ENCODE assay signal across 9 cellular contexts in the genomic region with DNA sequence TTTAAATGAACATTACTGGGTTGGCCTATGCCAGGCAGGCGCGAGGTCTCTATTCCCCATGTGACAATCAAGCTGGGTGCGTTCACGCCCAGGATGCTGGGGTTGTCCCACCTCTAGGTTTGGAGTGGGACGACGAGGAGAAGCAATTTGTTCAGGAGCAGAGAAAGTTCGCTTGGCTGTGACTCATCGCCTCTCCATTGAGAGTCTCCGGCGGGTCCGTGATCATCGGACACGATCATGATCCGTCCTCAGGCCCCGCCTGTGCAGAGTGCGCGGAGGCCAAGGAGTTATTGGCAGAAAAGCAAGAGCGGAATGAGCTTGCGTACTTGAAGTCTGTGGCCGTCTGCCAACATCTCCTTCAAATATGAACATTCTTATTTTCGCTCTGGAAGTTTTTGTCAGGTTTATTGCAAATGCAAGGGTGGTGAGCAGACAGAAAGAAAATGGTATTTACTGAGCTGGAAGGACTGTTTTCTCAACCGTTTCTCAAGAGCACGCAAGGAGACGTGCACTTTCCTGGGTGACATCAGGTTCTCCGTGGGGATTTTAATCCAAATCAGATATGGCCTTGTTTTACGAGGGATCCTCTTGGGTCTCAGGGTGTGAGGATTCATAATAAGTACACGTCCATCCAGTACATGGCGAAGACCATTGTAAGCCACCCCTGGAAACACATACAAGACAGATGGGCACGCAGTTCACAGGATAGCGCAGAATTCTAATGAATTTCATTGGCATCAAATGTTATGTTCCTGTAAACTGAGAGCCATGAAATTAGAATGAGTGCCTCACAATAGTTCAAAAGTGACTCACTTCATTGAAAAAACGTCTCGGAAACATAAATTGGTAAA.
DNase-seq lines count a peak whose midpoint lies in the region; ATAC-seq, FAIRE-seq and TF ChIP-seq lines count a peak whose summit lies in the region.
"Had no signal": no experiment of that assay in that cellular context is flagged by ENCODE, and none has a peak within 500 bp of the region (broad histone marks: within the 10 kb centered on the region; RNA-seq: fewer than 3 reads in every experiment).

No MANE protein-coding gene starts in this region.

- intact Hi-C loops in K562 (cut with micrococcal nuclease) (no loop called here), left colon (cut with DNase I, micrococcal nuclease) (no loop called here)

- H3K4me3 ChIP-seq in K562 (no peak overlapping the region), upper lobe of left lung (peak overlapping the region in 3 of 4 donors; percentile 11 to 30 (median 23))

- H3K36me3 ChIP-seq in K562 (ENCODE audit: control insufficient read depth, insufficient read depth, low read length) (no peaks in the 10 kb centered on the region), upper lobe of left lung (no peaks in the 10 kb centered on the region)

- POLR2A ChIA-PET in K562 (lab: Yijun Ruan, JAX): interaction anchor here (0.7 kb wide), 1 partner anchor 29 kb away, joined by 5 read pairs; no protein-coding TSS in a partner anchor

- no peak overlapping the region for H2AFZ ChIP-seq in K562 (ENCODE audit: low read depth, low read length)

- H3K9me3 ChIP-seq in K562 (replicated peaks; ENCODE audit: control insufficient read depth, insufficient read depth, low read depth, low read length) (no peaks in the 10 kb centered on the region), upper lobe of left lung (no peaks in the 10 kb centered on the region)

- TF ChIP-seq CTCF in K562 (IDR thresholded peaks at IDR 0.05 in 2 of 3, conservative IDR thresholded peaks at IDR 0.05 in 1 of 3; ENCODE audit: insufficient read depth in 2 of 3, low read depth in 1 of 3, low read length in 3 of 3) (no peak), upper lobe of left lung (IDR thresholded peaks at IDR 0.05) (no peak), nephron progenitor cell (IDR thresholded peaks at IDR 0.05) (no peak)

- peaks cover 9% of the 10 kb centered on the region; the same call in 1 of the 2 replicates for H4K20me1 ChIP-seq in K562 (replicated peaks; ENCODE audit: control insufficient read depth, insufficient read depth, low read length)

- FAIRE-seq in HTR-8/SVneo (lab: Jason Lieb, UNC): peak; percentile 84
- FAIRE-seq in K562 (lab: Jason Lieb, UNC): peak; percentile 40
- FAIRE-seq: islet of Langerhans had no signal

- no peak overlapping the region for H3K4me3 Mint-ChIP-seq in nephron progenitor cell
- H3K4me3 Mint-ChIP-seq: WTC11 had no signal

- H3K79me2 ChIP-seq in K562 (ENCODE audit: control insufficient read depth, insufficient read depth, low read length): no peaks in the 10 kb centered on the region

- H3K27ac ChIP-seq in K562 (ENCODE audit: extremely low read depth, low read depth, low read length): no peak overlapping the region
- peak overlapping the region; percentile 85 to 93 (median 90) for H3K27ac ChIP-seq in upper lobe of left lung

- peak; percentile 91 for DNase-seq in HTR-8/SVneo (ENCODE audit: insufficient read length, low spot score)
- DNase-seq in K562 (ENCODE audit: extremely low read depth in 1 of 4, low spot score in 3 of 4): peak in 2 of 4 experiments; percentile 32 to 33
- DNase-seq in left colon: peak; percentile 61 to 65
- DNase-seq in upper lobe of left lung: peak; percentile 56 to 88
- no peak for DNase-seq in T-helper 2 cell
- DNase-seq in nephron progenitor cell: no peak

- H3K4me1 ChIP-seq in K562 (replicated peaks in 1 of 2; ENCODE audit: control insufficient read depth in 2 of 2, insufficient read depth in 2 of 2, low read length in 2 of 2) (peaks cover 0 to 5% of the 10 kb centered on the region in 2 experiments; a peak in 2 of 5 replicates), upper lobe of left lung (peaks cover 19 to 37% (median 34%) of the 10 kb centered on the region in 4 donors)

- H3K36me3 Mint-ChIP-seq in nephron progenitor cell (ENCODE audit: low read depth): no peaks in the 10 kb centered on the region
- H3K36me3 Mint-ChIP-seq: WTC11 had no signal

- in situ Hi-C loops in K562 (cut with MboI): no loop called here

- H3K9me3 Mint-ChIP-seq in nephron progenitor cell: no peaks in the 10 kb centered on the region
- H3K9me3 Mint-ChIP-seq: WTC11 had no signal

- CTCF ChIA-PET in K562 (lab: Yijun Ruan, JAX; ENCODE audit: low intra/inter-chr PET ratio): no interaction called here

- ATAC-seq in K562 (peak; percentile 68; the same call in 2 of the 3 replicates), left colon (peak; percentile 89), upper lobe of left lung (ENCODE audit: low FRiP score in 2 of 2) (peak; percentile 88 to 89), HG02885 (IDR thresholded peaks at IDR 0.05; ENCODE audit: poor library complexity, unreplicated experiment) (no peak)
- ATAC-seq: WTC11 had no signal

- H3K27ac Mint-ChIP-seq in nephron progenitor cell: no peak overlapping the region
- H3K27ac Mint-ChIP-seq: WTC11 had no signal

- peaks cover 15% of the 10 kb centered on the region for H3K27me3 Mint-ChIP-seq in nephron progenitor cell (ENCODE audit: low read depth, poor library complexity)

- no peak for TF ChIP-seq EP300 in K562 (IDR thresholded peaks at IDR 0.05; ENCODE audit: low read length)
- TF ChIP-seq EP300 in upper lobe of left lung (IDR thresholded peaks at IDR 0.05): peak in 1 of 4 donors; percentile 52

- no peaks in the 10 kb centered on the region for H3K9me1 ChIP-seq in K562 (ENCODE audit: control insufficient read depth, insufficient read depth, low read length)

- H3K4me1 Mint-ChIP-seq in nephron progenitor cell: peaks cover 42% of the 10 kb centered on the region
- H3K4me1 Mint-ChIP-seq: WTC11 had no signal

- BruUV-seq in K562 (replicated peaks; lab: Mats Ljungman, UMichigan): no TSS peak

- 2% methylated on average over 32 of the region's 32 CpGs for WGBS in K562 (ENCODE audit: insufficient coverage, low coverage, missing lambda C conversion rate)
- WGBS in upper lobe of left lung, 2 donors: 34 to 42% methylated on average over 16 to 32 of the region's 32 CpGs

- TF ChIP-seq POLR2A in K562 (conservative IDR thresholded peaks at IDR 0.05) (no peak), upper lobe of left lung (IDR thresholded peaks at IDR 0.05) (peak in 1 of 4 donors; percentile 31)

- H3K27me3 ChIP-seq in K562 (ENCODE audit: control insufficient read depth in 2 of 2, insufficient read depth in 2 of 2, low read length in 2 of 2) (peaks cover 55 to 78% of the 10 kb centered on the region in 2 experiments), upper lobe of left lung (no peaks in the 10 kb centered on the region)

- TF ChIP-seq RAD21 in K562 (CRISPR knock-in tag; conservative IDR thresholded peaks at IDR 0.05 in 1 of 2, IDR thresholded peaks at IDR 0.05 in 1 of 2): no peak

- no peak overlapping the region for H3K9ac ChIP-seq in K562 (ENCODE audit: insufficient read depth in 1 of 2, low read depth in 2 of 2, low read length in 2 of 2)

- H3K4me2 ChIP-seq in K562 (ENCODE audit: insufficient read depth, low read length): no peak overlapping the region

TF ChIP-seq in K562, 482 proteins besides CTCF, POLR2A, EP300 and RAD21 (continues in another document):
- TF ChIP-seq JUND (IDR thresholded peaks at IDR 0.05; ENCODE audit: borderline replicate concordance, low read depth, low read length): 0 out of 2 replicates have a peak, but pooled peaks have one; percentile 7
- 0 out of 3 replicates have a peak, but pooled peaks have one; percentile 25 for TF ChIP-seq JUND (tag; IDR thresholded peaks at IDR 0.05; ENCODE audit: borderline replicate concordance, low read depth, low read length)
- no peak for TF ChIP-seq PHB2 (IDR thresholded peaks at IDR 0.05; ENCODE audit: low read depth)
- peak; percentile 16; the same call in 1 of the 2 replicates for TF ChIP-seq NFIC (IDR thresholded peaks at IDR 0.05)
- no peak for TF ChIP-seq FUS (optimal IDR thresholded peaks at IDR 0.05; ENCODE audit: low read depth, low read length)
- no peak for TF ChIP-seq TSC22D4 (tag; IDR thresholded peaks at IDR 0.05)
- TF ChIP-seq, protein P1, sequence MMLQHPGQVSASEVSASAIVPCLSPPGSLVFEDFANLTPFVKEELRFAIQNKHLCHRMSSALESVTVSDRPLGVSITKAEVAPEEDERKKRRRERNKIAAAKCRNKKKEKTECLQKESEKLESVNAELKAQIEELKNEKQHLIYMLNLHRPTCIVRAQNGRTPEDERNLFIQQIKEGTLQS (IDR thresholded peaks at IDR 0.05): peak; percentile 51
- TF ChIP-seq, protein P1 (CRISPR knock-in tag; conservative IDR thresholded peaks at IDR 0.05): no peak
- TF ChIP-seq, protein P2, sequence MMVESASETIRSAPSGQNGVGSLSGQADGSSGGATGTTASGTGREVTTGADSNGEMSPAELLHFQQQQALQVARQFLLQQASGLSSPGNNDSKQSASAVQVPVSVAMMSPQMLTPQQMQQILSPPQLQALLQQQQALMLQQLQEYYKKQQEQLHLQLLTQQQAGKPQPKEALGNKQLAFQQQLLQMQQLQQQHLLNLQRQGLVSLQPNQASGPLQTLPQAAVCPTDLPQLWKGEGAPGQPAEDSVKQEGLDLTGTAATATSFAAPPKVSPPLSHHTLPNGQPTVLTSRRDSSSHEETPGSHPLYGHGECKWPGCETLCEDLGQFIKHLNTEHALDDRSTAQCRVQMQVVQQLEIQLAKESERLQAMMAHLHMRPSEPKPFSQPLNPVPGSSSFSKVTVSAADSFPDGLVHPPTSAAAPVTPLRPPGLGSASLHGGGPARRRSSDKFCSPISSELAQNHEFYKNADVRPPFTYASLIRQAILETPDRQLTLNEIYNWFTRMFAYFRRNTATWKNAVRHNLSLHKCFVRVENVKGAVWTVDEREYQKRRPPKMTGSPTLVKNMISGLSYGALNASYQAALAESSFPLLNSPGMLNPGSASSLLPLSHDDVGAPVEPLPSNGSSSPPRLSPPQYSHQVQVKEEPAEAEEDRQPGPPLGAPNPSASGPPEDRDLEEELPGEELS (CRISPR knock-in tag; IDR thresholded peaks at IDR 0.05; ENCODE audit: borderline replicate concordance): no peak
- TF ChIP-seq NRF1 (conservative IDR thresholded peaks at IDR 0.05 in 1 of 2, IDR thresholded peaks at IDR 0.05 in 1 of 2): peak in 1 of 2 experiments; percentile 21; a peak in 1 of 4 replicates
- TF ChIP-seq SMARCE1 (IDR thresholded peaks at IDR 0.05): no peak
- TF ChIP-seq FOSL1 (tag; conservative IDR thresholded peaks at IDR 0.05): peak; percentile 53

Comparison
In these comparisons a context has a peak if more than half of its experiments do, and no peak if none do; other contexts are left out.
1. DNase-seq: peak in HTR-8/SVneo (single experiment), left colon (2 of 2) and upper lobe of left lung (2 of 2); none in T-helper 2 cell (0 of 5) and nephron progenitor cell (single experiment).